In genomic region chr19:5681446-5682292, GRCh38 we compare ENCODE assay signal across 1 cellular context.
A peak's percentile ranks its signal among the peaks of the same experiment; 100 is the strongest.
TF ChIP-seq lines count a peak whose summit lies in the region.

No MANE protein-coding gene starts in this region.

TF ChIP-seq in K562, 482 proteins besides CTCF, POLR2A, EP300 and RAD21 (continued from another document and continues in another):
- TF ChIP-seq ATF2 (CRISPR knock-in tag; IDR thresholded peaks at IDR 0.05) (no peak), ZBTB26 (CRISPR knock-in tag; IDR thresholded peaks at IDR 0.05) (peak; percentile 88; the same call in 1 of the 2 replicates), CAMTA2 (CRISPR knock-in tag; conservative IDR thresholded peaks at IDR 0.05) (no peak), ZNF764 (CRISPR knock-in tag; IDR thresholded peaks at IDR 0.05; ENCODE audit: low read depth) (no peak), FOSL1 (tag; conservative IDR thresholded peaks at IDR 0.05) (no peak), MXI1 (IDR thresholded peaks at IDR 0.05; ENCODE audit: low read depth, low read length) (no peak), ZNF668 (CRISPR knock-in tag; IDR thresholded peaks at IDR 0.05) (no peak), CREBBP (IDR thresholded peaks at IDR 0.05; ENCODE audit: low read depth, low read length) (no peak), ZNF444 (CRISPR knock-in tag; IDR thresholded peaks at IDR 0.05) (no peak), WHSC1 (IDR thresholded peaks at IDR 0.05; ENCODE audit: low read length) (no peak), KLF13 (tag; IDR thresholded peaks at IDR 0.05; ENCODE audit: borderline replicate concordance, low read depth) (no peak), PURB (CRISPR knock-in tag; IDR thresholded peaks at IDR 0.05; ENCODE audit: low read depth) (no peak), KAT8 (IDR thresholded peaks at IDR 0.05; ENCODE audit: low read depth) (no peak), RFX7 (CRISPR knock-in tag; IDR thresholded peaks at IDR 0.05) (no peak), ZC3H4 (CRISPR knock-in tag; IDR thresholded peaks at IDR 0.05; ENCODE audit: borderline replicate concordance) (no peak), ATF6 (CRISPR knock-in tag; IDR thresholded peaks at IDR 0.05) (no peak), ETS1 (conservative IDR thresholded peaks at IDR 0.05; ENCODE audit: control insufficient read depth, low read depth, low read length) (no peak), SOX6 (IDR thresholded peaks at IDR 0.05) (no peak), NR2F6 (CRISPR knock-in tag; IDR thresholded peaks at IDR 0.05) (no peak), NCOR1 (IDR thresholded peaks at IDR 0.05) (no peak), MGA (IDR thresholded peaks at IDR 0.05) (no peak), HMG20B (CRISPR knock-in tag; IDR thresholded peaks at IDR 0.05) (no peak), FOXA1 (IDR thresholded peaks at IDR 0.05; ENCODE audit: borderline replicate concordance) (no peak)
- TF ChIP-seq, protein P1, sequence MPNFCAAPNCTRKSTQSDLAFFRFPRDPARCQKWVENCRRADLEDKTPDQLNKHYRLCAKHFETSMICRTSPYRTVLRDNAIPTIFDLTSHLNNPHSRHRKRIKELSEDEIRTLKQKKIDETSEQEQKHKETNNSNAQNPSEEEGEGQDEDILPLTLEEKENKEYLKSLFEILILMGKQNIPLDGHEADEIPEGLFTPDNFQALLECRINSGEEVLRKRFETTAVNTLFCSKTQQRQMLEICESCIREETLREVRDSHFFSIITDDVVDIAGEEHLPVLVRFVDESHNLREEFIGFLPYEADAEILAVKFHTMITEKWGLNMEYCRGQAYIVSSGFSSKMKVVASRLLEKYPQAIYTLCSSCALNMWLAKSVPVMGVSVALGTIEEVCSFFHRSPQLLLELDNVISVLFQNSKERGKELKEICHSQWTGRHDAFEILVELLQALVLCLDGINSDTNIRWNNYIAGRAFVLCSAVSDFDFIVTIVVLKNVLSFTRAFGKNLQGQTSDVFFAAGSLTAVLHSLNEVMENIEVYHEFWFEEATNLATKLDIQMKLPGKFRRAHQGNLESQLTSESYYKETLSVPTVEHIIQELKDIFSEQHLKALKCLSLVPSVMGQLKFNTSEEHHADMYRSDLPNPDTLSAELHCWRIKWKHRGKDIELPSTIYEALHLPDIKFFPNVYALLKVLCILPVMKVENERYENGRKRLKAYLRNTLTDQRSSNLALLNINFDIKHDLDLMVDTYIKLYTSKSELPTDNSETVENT (CRISPR knock-in tag; IDR thresholded peaks at IDR 0.05) = no peak
- TF ChIP-seq, protein P2, sequence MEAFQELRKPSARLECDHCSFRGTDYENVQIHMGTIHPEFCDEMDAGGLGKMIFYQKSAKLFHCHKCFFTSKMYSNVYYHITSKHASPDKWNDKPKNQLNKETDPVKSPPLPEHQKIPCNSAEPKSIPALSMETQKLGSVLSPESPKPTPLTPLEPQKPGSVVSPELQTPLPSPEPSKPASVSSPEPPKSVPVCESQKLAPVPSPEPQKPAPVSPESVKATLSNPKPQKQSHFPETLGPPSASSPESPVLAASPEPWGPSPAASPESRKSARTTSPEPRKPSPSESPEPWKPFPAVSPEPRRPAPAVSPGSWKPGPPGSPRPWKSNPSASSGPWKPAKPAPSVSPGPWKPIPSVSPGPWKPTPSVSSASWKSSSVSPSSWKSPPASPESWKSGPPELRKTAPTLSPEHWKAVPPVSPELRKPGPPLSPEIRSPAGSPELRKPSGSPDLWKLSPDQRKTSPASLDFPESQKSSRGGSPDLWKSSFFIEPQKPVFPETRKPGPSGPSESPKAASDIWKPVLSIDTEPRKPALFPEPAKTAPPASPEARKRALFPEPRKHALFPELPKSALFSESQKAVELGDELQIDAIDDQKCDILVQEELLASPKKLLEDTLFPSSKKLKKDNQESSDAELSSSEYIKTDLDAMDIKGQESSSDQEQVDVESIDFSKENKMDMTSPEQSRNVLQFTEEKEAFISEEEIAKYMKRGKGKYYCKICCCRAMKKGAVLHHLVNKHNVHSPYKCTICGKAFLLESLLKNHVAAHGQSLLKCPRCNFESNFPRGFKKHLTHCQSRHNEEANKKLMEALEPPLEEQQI (IDR thresholded peaks at IDR 0.05) = no peak
- TF ChIP-seq, protein P3, sequence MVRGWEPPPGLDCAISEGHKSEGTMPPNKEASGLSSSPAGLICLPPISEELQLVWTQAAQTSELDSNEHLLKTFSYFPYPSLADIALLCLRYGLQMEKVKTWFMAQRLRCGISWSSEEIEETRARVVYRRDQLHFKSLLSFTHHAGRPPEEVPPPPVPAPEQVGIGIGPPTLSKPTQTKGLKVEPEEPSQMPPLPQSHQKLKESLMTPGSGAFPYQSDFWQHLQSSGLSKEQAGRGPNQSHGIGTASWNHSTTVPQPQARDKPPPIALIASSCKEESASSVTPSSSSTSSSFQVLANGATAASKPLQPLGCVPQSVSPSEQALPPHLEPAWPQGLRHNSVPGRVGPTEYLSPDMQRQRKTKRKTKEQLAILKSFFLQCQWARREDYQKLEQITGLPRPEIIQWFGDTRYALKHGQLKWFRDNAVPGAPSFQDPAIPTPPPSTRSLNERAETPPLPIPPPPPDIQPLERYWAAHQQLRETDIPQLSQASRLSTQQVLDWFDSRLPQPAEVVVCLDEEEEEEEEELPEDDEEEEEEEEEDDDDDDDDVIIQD (CRISPR knock-in tag; IDR thresholded peaks at IDR 0.05) = no peak
- TF ChIP-seq, protein P4, sequence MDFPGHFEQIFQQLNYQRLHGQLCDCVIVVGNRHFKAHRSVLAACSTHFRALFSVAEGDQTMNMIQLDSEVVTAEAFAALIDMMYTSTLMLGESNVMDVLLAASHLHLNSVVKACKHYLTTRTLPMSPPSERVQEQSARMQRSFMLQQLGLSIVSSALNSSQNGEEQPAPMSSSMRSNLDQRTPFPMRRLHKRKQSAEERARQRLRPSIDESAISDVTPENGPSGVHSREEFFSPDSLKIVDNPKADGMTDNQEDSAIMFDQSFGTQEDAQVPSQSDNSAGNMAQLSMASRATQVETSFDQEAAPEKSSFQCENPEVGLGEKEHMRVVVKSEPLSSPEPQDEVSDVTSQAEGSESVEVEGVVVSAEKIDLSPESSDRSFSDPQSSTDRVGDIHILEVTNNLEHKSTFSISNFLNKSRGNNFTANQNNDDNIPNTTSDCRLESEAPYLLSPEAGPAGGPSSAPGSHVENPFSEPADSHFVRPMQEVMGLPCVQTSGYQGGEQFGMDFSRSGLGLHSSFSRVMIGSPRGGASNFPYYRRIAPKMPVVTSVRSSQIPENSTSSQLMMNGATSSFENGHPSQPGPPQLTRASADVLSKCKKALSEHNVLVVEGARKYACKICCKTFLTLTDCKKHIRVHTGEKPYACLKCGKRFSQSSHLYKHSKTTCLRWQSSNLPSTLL (IDR thresholded peaks at IDR 0.05) = no peak
